13 cellular contexts compared by ENCODE assay signal in genomic region chr3:50156991-50157493, GRCh38. TPM values are rescaled to one million over a fixed set of nuclear protein-coding genes. Genes with fewer than 3 reads are reported as not detected.
DNase-seq lines count a peak whose midpoint lies in the region; ATAC-seq and TF ChIP-seq lines count a peak whose summit lies in the region.
"Had no signal": no experiment of that assay in that cellular context is flagged by ENCODE, and none has a peak within 500 bp of the region (broad histone marks: within the 10 kb centered on the region; RNA-seq: fewer than 3 reads in every experiment).

No MANE protein-coding gene starts in this region.

- peaks cover 56% of the 10 kb centered on the region for H3K4me1 ChIP-seq in ACC112 (ENCODE audit: control insufficient read depth, insufficient read depth, low read length, unreplicated experiment)

- no peak overlapping the region for H2AFZ ChIP-seq in ACC112 (ENCODE audit: low read length, unreplicated experiment)

- no peaks in the 10 kb centered on the region for H3K27me3 ChIP-seq in ACC112 (ENCODE audit: insufficient read depth, low read length)
- no peaks in the 10 kb centered on the region for H3K27me3 ChIP-seq in MG63

- H3K9me3 Mint-ChIP-seq in nephron = no peaks in the 10 kb centered on the region

- peaks cover 19% of the 10 kb centered on the region for H3K79me2 ChIP-seq in ACC112 (ENCODE audit: control insufficient read depth, insufficient read depth, low read length, unreplicated experiment)

- peaks cover 60% of the 10 kb centered on the region for H3K4me1 Mint-ChIP-seq in nephron

- ATAC-seq in HG03025 (IDR thresholded peaks at IDR 0.05; ENCODE audit: low FRiP score, unreplicated experiment) (no peak), GM18498 (IDR thresholded peaks at IDR 0.05; ENCODE audit: unreplicated experiment) (no peak)
- ATAC-seq: left lobe of liver had no signal

- H3K36me3 Mint-ChIP-seq in nephron (ENCODE audit: low read depth) = peaks cover 6% of the 10 kb centered on the region

- DNase-seq in MG63 (no peak), epithelial cell of proximal tubule (ENCODE audit: low read depth) (no peak), NCI-H1092 (lab: John Stamatoyannopoulos, UW) (no peak)
- DNase-seq in activated T-cell treated with anti-CD3 and anti-CD28 coated beads, Interleukin-2, amount 50 U/mL, for 1 hour = no peak
- DNase-seq: activated naive CD4-positive, alpha-beta T cell treated with Interleukin-2 at 50 U/mL for 16 hours; DND-41 had no signal

- peaks cover 15% of the 10 kb centered on the region for H3K27me3 Mint-ChIP-seq in nephron (ENCODE audit: low read depth)

- TF ChIP-seq CTCF in epithelial cell of proximal tubule (conservative IDR thresholded peaks at IDR 0.05; ENCODE audit: low read depth, low read length) (no peak), nephron (IDR thresholded peaks at IDR 0.05; ENCODE audit: unreplicated experiment in 3 of 3) (no peak)

- H3K9me3 ChIP-seq in MG63 = no peaks in the 10 kb centered on the region

- H3K27ac ChIP-seq in ACC112 (ENCODE audit: low read depth, low read length) = no peak overlapping the region
- H3K27ac ChIP-seq: KMS-11 had no signal

- H3K36me3 ChIP-seq in ACC112 (ENCODE audit: insufficient read depth, low read length) = no peaks in the 10 kb centered on the region
- H3K36me3 ChIP-seq in MG63 = peaks cover 9% of the 10 kb centered on the region

- H3K27ac Mint-ChIP-seq in nephron = peak overlapping the region; percentile 77 to 97 (median 84)

- H3K4me3 ChIP-seq in ACC112 (ENCODE audit: low read depth, low read length) (peak overlapping the region; percentile 79), MG63 (peak overlapping the region; percentile 58), epithelial cell of proximal tubule (ENCODE audit: low read depth, low read length) (peak overlapping the region; percentile 63)

- H3K4me3 Mint-ChIP-seq in nephron = peak overlapping the region; percentile 93 to 99 (median 96)

RNA-seq across cellular contexts. Expression of gene SEMA3F, which starts 1.9 kb away (rescaled TPM):
- total RNA-seq in MG63 (2014; rRNA removed; shearing (Covaris generic); ENCODE audit: low replicate concordance) = 11.7 and 22.9 TPM in 2 replicates
- 36.0 and 58.6 TPM in 2 replicates for total RNA-seq in epithelial cell of proximal tubule

RNA-seq across cellular contexts. Expression of gene GNAT1, which starts 34.4 kb away (rescaled TPM):
- not detected in 2 replicates for total RNA-seq in MG63 (2014; rRNA removed; shearing (Covaris generic); ENCODE audit: low replicate concordance)
- total RNA-seq in epithelial cell of proximal tubule = not detected in 2 replicates
- total RNA-seq: T-helper 1 cell treated with Interleukin-12 subunit alpha and Interleukin-12 subunit beta and Interleukin-4 antibody, amounts not matched to agents 30 ng/mL and 1 ng/mL, for 36 hours had no signal

RNA-seq across cellular contexts. Expression of gene SLC38A3, which starts 48.0 kb away (rescaled TPM):
- not detected in 2 replicates for total RNA-seq in MG63 (2014; rRNA removed; shearing (Covaris generic); ENCODE audit: low replicate concordance)
- total RNA-seq in epithelial cell of proximal tubule = not detected in 2 replicates
- total RNA-seq: T-helper 1 cell treated with Interleukin-12 subunit alpha and Interleukin-12 subunit beta and Interleukin-4 antibody, amounts not matched to agents 30 ng/mL and 1 ng/mL, for 36 hours had no signal
